19 cellular contexts compared by ENCODE assay signal in the genomic region with DNA sequence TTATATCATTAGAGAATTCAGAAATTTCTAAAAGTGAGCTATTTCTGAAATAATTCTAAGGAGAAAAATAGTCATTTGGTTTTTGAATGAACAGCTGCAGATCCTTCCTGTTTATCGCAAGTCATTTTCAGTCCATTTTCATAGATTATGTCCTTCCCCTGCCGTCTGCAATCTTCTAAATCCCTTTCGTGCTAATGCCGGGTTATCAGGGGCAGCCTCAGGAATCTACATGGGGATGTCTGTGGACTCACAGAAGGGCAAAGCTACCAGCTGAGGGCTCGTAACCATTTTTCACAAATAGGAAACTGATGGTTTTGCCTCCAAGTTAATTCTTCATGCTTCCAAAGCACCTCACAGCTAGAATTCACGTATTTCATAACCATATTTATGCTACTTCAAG. TPM values are rescaled to one million over a fixed set of nuclear protein-coding genes. Genes with fewer than 3 reads are reported as not detected.
"Had no signal": no experiment of that assay in that cellular context is flagged by ENCODE, and none has a peak within 500 bp of the region (broad histone marks: within the 10 kb centered on the region; RNA-seq: fewer than 3 reads in every experiment).

No MANE protein-coding gene starts in this region.

- H3K4me3 Mint-ChIP-seq: activated CD4-positive, alpha-beta T cell treated with anti-CD3 and anti-CD28 coated beads, Interleukin-2, amount 10 ng/mL, durations not matched to agents 24 days and 14 days; T-helper 1 cell treated with Interleukin-12 subunit alpha and Interleukin-12 subunit beta and Interleukin-4 antibody, amounts not matched to agents 30 μg/mL and 1 μg/mL, for 36 hours; WTC11 had no signal

- DNase-seq: activated CD4-positive, alpha-beta T cell treated with anti-CD3 and anti-CD28 coated beads, Interleukin-2, amount 10 ng/mL, durations not matched to agents 24 days and 14 days; activated gamma-delta T cell; amygdala; body of pancreas; caudate nucleus; colonic mucosa; esophagus squamous epithelium; islet precursor cell; midbrain; pancreas; stimulated activated naive CD8-positive, alpha-beta T cell treated with anti-CD3 and anti-CD28 coated beads, Interleukin-15, Interleukin-2, amounts not matched to agents 100 U/mL and 50 U/mL, for 24 hours; upper lobe of left lung had no signal

- H3K4me2 ChIP-seq: hepatocyte had no signal

- H3K9me3 Mint-ChIP-seq: activated CD4-positive, alpha-beta T cell treated with anti-CD3 and anti-CD28 coated beads, Interleukin-2, amount 10 ng/mL, durations not matched to agents 24 days and 14 days; T-helper 1 cell treated with Interleukin-12 subunit alpha and Interleukin-12 subunit beta and Interleukin-4 antibody, amounts not matched to agents 30 μg/mL and 1 μg/mL, for 36 hours; WTC11 had no signal

- H3K4me1 Mint-ChIP-seq: WTC11 had no signal

- H3K4me3 ChIP-seq: body of pancreas, colonic mucosa, esophagus squamous epithelium, hepatocyte, lung, pancreas, upper lobe of left lung had no signal

- H2AFZ ChIP-seq: hepatocyte had no signal

- ATAC-seq: body of pancreas; pancreas; sciatic nerve; stimulated activated naive CD8-positive, alpha-beta T cell treated with anti-CD3 and anti-CD28 coated beads, Interleukin-15, Interleukin-2, amounts not matched to agents 100 U/mL and 50 U/mL, for 24 hours; WTC11 had no signal

- H3K27ac Mint-ChIP-seq: activated CD4-positive, alpha-beta T cell treated with anti-CD3 and anti-CD28 coated beads, Interleukin-2, amount 10 ng/mL, durations not matched to agents 24 days and 14 days; T-helper 1 cell treated with Interleukin-12 subunit alpha and Interleukin-12 subunit beta and Interleukin-4 antibody, amounts not matched to agents 30 μg/mL and 1 μg/mL, for 36 hours had no signal

- H3K36me3 ChIP-seq: colonic mucosa, pancreas, upper lobe of left lung had no signal

- H3K36me3 Mint-ChIP-seq: WTC11 had no signal

- H3K79me2 ChIP-seq: hepatocyte had no signal

- H3K27me3 Mint-ChIP-seq: activated CD4-positive, alpha-beta T cell treated with anti-CD3 and anti-CD28 coated beads, Interleukin-2, amount 10 ng/mL, durations not matched to agents 24 days and 14 days had no signal

- H3K4me1 ChIP-seq: body of pancreas, colonic mucosa, esophagus squamous epithelium, pancreas, upper lobe of left lung had no signal

- H3K9me3 ChIP-seq: body of pancreas, colonic mucosa, esophagus squamous epithelium, pancreas, upper lobe of left lung had no signal

- H3K27me3 ChIP-seq: body of pancreas, colonic mucosa, esophagus squamous epithelium, hepatocyte, pancreas, upper lobe of left lung had no signal

- H3K27ac ChIP-seq: body of pancreas, colonic mucosa, esophagus squamous epithelium, hepatocyte, pancreas, upper lobe of left lung had no signal

RNA-seq across cellular contexts. Expression of a gene that starts 30.3 kb away (rescaled TPM):
- total RNA-seq: activated CD4-positive, alpha-beta T cell treated with anti-CD3 and anti-CD28 coated beads, Interleukin-2, amount 10 ng/mL, durations not matched to agents 24 days and 14 days; fibroblast of villous mesenchyme; glomerular endothelial cell had no signal
